ENCODE assay signal across 19 cellular contexts in the genomic region with DNA sequence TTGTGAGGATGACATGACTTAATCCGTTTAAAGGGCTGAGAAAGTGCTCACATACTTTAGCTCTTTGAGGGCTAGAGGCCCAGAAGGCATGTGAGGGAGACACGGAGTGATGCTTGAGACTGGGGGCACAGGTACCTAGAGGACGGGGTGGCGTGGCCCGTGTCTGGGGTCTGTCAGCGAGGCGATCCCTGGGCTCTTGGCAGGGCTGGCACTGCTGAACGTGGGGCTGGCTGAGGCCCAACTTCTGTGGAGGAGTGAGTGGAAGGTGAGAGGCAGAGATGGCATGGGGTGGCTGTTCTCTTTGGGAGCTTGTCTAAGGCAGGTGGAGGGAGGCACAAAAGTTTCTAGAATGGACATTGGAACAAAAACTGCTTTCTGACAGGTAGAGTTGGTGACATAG. TPM values are rescaled to one million over a fixed set of nuclear protein-coding genes. Genes with fewer than 3 reads are reported as not detected.
DNase-seq lines count a peak whose midpoint lies in the region; ATAC-seq, FAIRE-seq and TF ChIP-seq lines count a peak whose summit lies in the region.
"Had no signal": no experiment of that assay in that cellular context is flagged by ENCODE, and none has a peak within 500 bp of the region (broad histone marks: within the 10 kb centered on the region; RNA-seq: fewer than 3 reads in every experiment).

No MANE protein-coding gene starts in this region.

- H3K9ac ChIP-seq in IMR-90 (ENCODE audit: low read depth, low read length): no peak overlapping the region
- H3K9ac ChIP-seq in duodenal mucosa (ENCODE audit: low read depth in 1 of 2, low read length in 2 of 2): peak overlapping the region; percentile 59 to 82

- dilution Hi-C loops in IMR-90 (cut with HindIII; ENCODE audit: low sequenced_read_pairs, unreplicated experiment): no loop called here

- H3K36me3 Mint-ChIP-seq in nephron progenitor cell (ENCODE audit: low read depth): peaks cover 46% of the 10 kb centered on the region

- no peak overlapping the region for H3K23ac ChIP-seq in IMR-90 (ENCODE audit: low read depth, low read length)

- DNase-seq in A549 (ENCODE audit: low read depth in 1 of 2, low spot score in 1 of 2) (no peak), IMR-90 (no peak), nephron progenitor cell (no peak), activated gamma-delta T cell treated with Interleukin-2 at 50 U/mL for 16 hours (no peak), EL (no peak)
- DNase-seq: activated T-cell treated with anti-CD3 and anti-CD28 coated beads for 4 hours; AML-193; anterior cingulate cortex; effector memory CD4-positive, alpha-beta T cell; NCI-H1436 treated with DMSO at 0.1 percent for 48 hours; NCI-H510A treated with DMSO at 0.1 percent for 48 hours; SIG-M5; stimulated activated CD4-positive, alpha-beta T cell treated with anti-CD3 and anti-CD28 coated beads, Interleukin-15, amount 100 ng/mL, for 24 hours had no signal

- intact Hi-C loops in IMR-90 (cut with micrococcal nuclease): no loop called here

- H3K18ac ChIP-seq in IMR-90 (ENCODE audit: low read depth, low read length): no peak overlapping the region

- no peak overlapping the region for H3K56ac ChIP-seq in IMR-90 (ENCODE audit: extremely low read depth, insufficient read depth, low read length)

- H3K27ac ChIP-seq in A549 (peak overlapping the region; percentile 90 to 92), IMR-90 (ENCODE audit: insufficient read depth, low read length) (no peak overlapping the region), duodenal mucosa (ENCODE audit: low read depth, low read length) (peak overlapping the region; percentile 95)

- TF ChIP-seq POLR2A in A549 (IDR thresholded peaks at IDR 0.05; ENCODE audit: low read length): no peak
- no peak for TF ChIP-seq POLR2A in IMR-90 (IDR thresholded peaks at IDR 0.05; ENCODE audit: low read depth, low read length)

- TF ChIP-seq RAD21 in A549 (conservative IDR thresholded peaks at IDR 0.05 in 1 of 2, IDR thresholded peaks at IDR 0.05 in 1 of 2) (no peak), IMR-90 (IDR thresholded peaks at IDR 0.05; ENCODE audit: low read length) (no peak)

- no peak overlapping the region for H4K5ac ChIP-seq in IMR-90 (ENCODE audit: low read depth, low read length)

- H3K4me1 ChIP-seq in A549: peaks cover 59% of the 10 kb centered on the region
- peaks cover 6% of the 10 kb centered on the region for H3K4me1 ChIP-seq in IMR-90 (ENCODE audit: control insufficient read depth, insufficient read depth, low read length)
- H3K4me1 ChIP-seq in duodenal mucosa (ENCODE audit: control insufficient read depth in 1 of 2, insufficient read depth in 2 of 2, low read length in 2 of 2): peaks cover 46 to 47% of the 10 kb centered on the region in 2 donors

- no peak overlapping the region for H3K4ac ChIP-seq in IMR-90 (ENCODE audit: low read depth, low read length)

- H2AK9ac ChIP-seq in IMR-90 (replicated peaks; ENCODE audit: low read depth, low read length, poor library complexity): peak overlapping the region; percentile 23

- TF ChIP-seq CTCF in A549 (IDR thresholded peaks at IDR 0.05): no peak
- TF ChIP-seq CTCF in IMR-90 (conservative IDR thresholded peaks at IDR 0.05; ENCODE audit: low read depth, low read length): no peak
- TF ChIP-seq CTCF in nephron progenitor cell (IDR thresholded peaks at IDR 0.05): no peak

- H3K4me2 ChIP-seq in A549 (peak overlapping the region; percentile 86), IMR-90 (ENCODE audit: low read depth, low read length) (no peak overlapping the region)

- peaks cover 47% of the 10 kb centered on the region for H3K4me1 Mint-ChIP-seq in nephron progenitor cell

- peak overlapping the region; percentile 87 for H3K27ac Mint-ChIP-seq in nephron progenitor cell

- peak overlapping the region; percentile 85 for H2AK5ac ChIP-seq in IMR-90 (ENCODE audit: low read depth, low read length)

- no peaks in the 10 kb centered on the region for H3K27me3 Mint-ChIP-seq in nephron progenitor cell (ENCODE audit: low read depth, poor library complexity)

- no peaks in the 10 kb centered on the region for H3K9me3 Mint-ChIP-seq in nephron progenitor cell

- no peak overlapping the region for H3K4me3 ChIP-seq in A549
- no peak overlapping the region for H3K4me3 ChIP-seq in IMR-90 (ENCODE audit: insufficient read depth, low read depth, low read length)
- H3K4me3 ChIP-seq in duodenal mucosa (ENCODE audit: low read depth in 1 of 2, low read length in 2 of 2): no peak overlapping the region

- no peak for FAIRE-seq in A549 (lab: Jason Lieb, UNC)
- FAIRE-seq: G401.6, GM18507 had no signal

- no peak overlapping the region for H4K8ac ChIP-seq in IMR-90 (ENCODE audit: low read depth in 2 of 2, low read length in 2 of 2)

- H2BK20ac ChIP-seq in IMR-90 (ENCODE audit: low read depth, low read length): no peak overlapping the region

- no peak overlapping the region for H2BK15ac ChIP-seq in IMR-90 (ENCODE audit: low read depth, low read length)

- TF ChIP-seq EP300 in A549 (IDR thresholded peaks at IDR 0.05): no peak

- no peak overlapping the region for H3K14ac ChIP-seq in IMR-90 (replicated peaks; ENCODE audit: low read depth, low read length)

- no peak overlapping the region for H3K4me3 Mint-ChIP-seq in nephron progenitor cell

- WGBS in A549 (ENCODE audit: missing lambda C conversion rate): 86% methylated on average over 8 of the region's 8 CpGs
- 83% methylated on average over 1 of the region's 8 CpGs; no CpG with 5 or more reads in 1 of the 2 experiments for WGBS in IMR-90 (ENCODE audit: extremely low coverage in 2 of 2, insufficient read length in 1 of 2), 2 experiments

- H3K27me3 ChIP-seq in IMR-90 (ENCODE audit: control insufficient read depth, insufficient read depth, low read length) (no peaks in the 10 kb centered on the region), duodenal mucosa (ENCODE audit: control insufficient read depth in 1 of 2, insufficient read depth in 2 of 2, low read length in 2 of 2) (no peaks in the 10 kb centered on the region)

- BruUV-seq in IMR-90 (replicated peaks; lab: Mats Ljungman, UMichigan): no TSS peak

- peaks cover 22 to 44% of the 10 kb centered on the region in 2 experiments for H3K79me1 ChIP-seq in IMR-90 (ENCODE audit: low read depth in 1 of 2, low read length in 2 of 2)

- H3K36me3 ChIP-seq in IMR-90 (ENCODE audit: control insufficient read depth, insufficient read depth, low read length) (peaks cover 7% of the 10 kb centered on the region), duodenal mucosa (ENCODE audit: control insufficient read depth in 1 of 2, insufficient read depth in 2 of 2, low read length in 2 of 2) (peaks cover 18 to 26% of the 10 kb centered on the region in 2 donors)

- ATAC-seq in A549 (no peak), IMR-90 (ENCODE audit: low read depth) (no peak), GM18502 (IDR thresholded peaks at IDR 0.05; ENCODE audit: poor library complexity, unreplicated experiment) (no peak), HG02588 (IDR thresholded peaks at IDR 0.05; ENCODE audit: unreplicated experiment) (no peak)

- no peak overlapping the region for H2AFZ ChIP-seq in IMR-90 (replicated peaks; ENCODE audit: low read length, poor library complexity)

- no peak overlapping the region for H4K91ac ChIP-seq in IMR-90 (ENCODE audit: insufficient read depth, low read depth, low read length)

- in situ Hi-C loops in IMR-90 (cut with MboI; ENCODE audit: low sequenced_read_pairs): no loop called here

- CTCF ChIA-PET in A549 (lab: Yijun Ruan, JAX): interaction anchor here (1.0 to 36.4 kb wide), 6 partner anchors 7 to 65 kb away, joined by 3 to 732 read pairs (median 111); partner anchors contain the start of genes CIB1 and GDPGP1
- CTCF ChIA-PET in IMR-90 (lab: Yijun Ruan, JAX): no interaction called here

- no peaks in the 10 kb centered on the region; the same call in 1 of the 2 replicates for H4K20me1 ChIP-seq in IMR-90 (ENCODE audit: insufficient read depth, low read length)

- POLR2A ChIA-PET in A549 (lab: Yijun Ruan, JAX) (no interaction called here), IMR-90 (lab: Charles Lee; ENCODE audit: unreplicated experiment) (no interaction called here)

- no peak overlapping the region for H2BK5ac ChIP-seq in IMR-90 (ENCODE audit: low read depth, low read length, poor library complexity, severe bottlenecking)

- no peaks in the 10 kb centered on the region for H3K9me3 ChIP-seq in A549
- no peaks in the 10 kb centered on the region for H3K9me3 ChIP-seq in IMR-90 (ENCODE audit: control insufficient read depth, insufficient read depth, low read length)
- H3K9me3 ChIP-seq in duodenal mucosa (ENCODE audit: control insufficient read depth in 1 of 2, low read length in 2 of 2): no peaks in the 10 kb centered on the region

- peaks cover 10% of the 10 kb centered on the region for H3K9me1 ChIP-seq in IMR-90 (ENCODE audit: insufficient read depth, low read length)

- H2BK120ac ChIP-seq in IMR-90 (ENCODE audit: low read depth, low read length): no peak overlapping the region

RNA-seq across cellular contexts. Expression of gene SEMA4B, which starts 9.5 kb away (rescaled TPM):
- polyA plus RNA-seq in A549 (2011; rRNA removed) (45.3 and 61.0 TPM in 2 replicates), A549 (2017; fragmentation: RNase III; extraction: RNeasy Plus Mini Kit Qiagen cat#74134 plus additional on column Dnase treatment) (39.2 to 55.6 TPM (median 47.1 TPM) in 3 replicates), IMR-90 (2012; rRNA removed) (22.5 and 27.5 TPM in 2 replicates)
- 70.7 and 85.3 TPM in 2 replicates for polyA plus RNA-seq in A549 (2012; cell fraction: cytosol; rRNA removed)
- 165 and 233 TPM in 2 replicates for polyA plus RNA-seq in A549 (2012; cell fraction: nucleus; rRNA removed)
- 66.1 and 79.1 TPM in 2 replicates for polyA minus RNA-seq in A549 (2011; rRNA and poly(A)+ RNA removed)
- 5.0 and 6.9 TPM in 2 replicates for total RNA-seq in IMR-90 (2012; rRNA removed)
- polyA plus RNA-seq in IMR-90 (2012; cell fraction: cytosol; rRNA removed): 12.9 and 29.8 TPM in 2 replicates
- polyA plus RNA-seq in IMR-90 (2012; cell fraction: nucleus; rRNA removed; ENCODE audit: low replicate concordance): 23.9 and 48.0 TPM in 2 replicates

RNA-seq across cellular contexts. Expression of gene CIB1, which starts 23.1 kb away (rescaled TPM):
- polyA plus RNA-seq in A549 (2011; rRNA removed): 84.1 and 130 TPM in 2 replicates
- polyA plus RNA-seq in A549 (2012; cell fraction: cytosol; rRNA removed): 187 and 202 TPM in 2 replicates
- polyA plus RNA-seq in A549 (2012; cell fraction: nucleus; rRNA removed): 190 and 198 TPM in 2 replicates
- polyA plus RNA-seq in A549 (2017; fragmentation: RNase III; extraction: RNeasy Plus Mini Kit Qiagen cat#74134 plus additional on column Dnase treatment): 119 to 124 TPM (median 120 TPM) in 3 replicates
- 47.5 and 53.3 TPM in 2 replicates for polyA minus RNA-seq in A549 (2011; rRNA and poly(A)+ RNA removed)
- 29.4 and 31.5 TPM in 2 replicates for total RNA-seq in IMR-90 (2012; rRNA removed)
- polyA plus RNA-seq in IMR-90 (2012; rRNA removed): 94.1 and 102 TPM in 2 replicates
- polyA plus RNA-seq in IMR-90 (2012; cell fraction: cytosol; rRNA removed): 72.2 and 86.5 TPM in 2 replicates
- 53.8 and 83.0 TPM in 2 replicates for polyA plus RNA-seq in IMR-90 (2012; cell fraction: nucleus; rRNA removed; ENCODE audit: low replicate concordance)

RNA-seq across cellular contexts. Expression of gene GDPGP1, which starts 23.4 kb away (rescaled TPM):
- polyA plus RNA-seq in A549 (2011; rRNA removed): 5.4 and 5.7 TPM in 2 replicates
- polyA plus RNA-seq in A549 (2012; cell fraction: cytosol; rRNA removed): 4.1 and 5.6 TPM in 2 replicates
- 7.8 and 8.5 TPM in 2 replicates for polyA plus RNA-seq in A549 (2012; cell fraction: nucleus; rRNA removed)
- 3.8 to 5.1 TPM (median 4.4 TPM) in 3 replicates for polyA plus RNA-seq in A549 (2017; fragmentation: RNase III; extraction: RNeasy Plus Mini Kit Qiagen cat#74134 plus additional on column Dnase treatment)
- 26.4 and 27.4 TPM in 2 replicates for polyA minus RNA-seq in A549 (2011; rRNA and poly(A)+ RNA removed)
- total RNA-seq in IMR-90 (2012; rRNA removed): 3.9 and 4.1 TPM in 2 replicates
- polyA plus RNA-seq in IMR-90 (2012; rRNA removed): 1.3 and 2.3 TPM in 2 replicates
- 1.7 and 2.0 TPM in 2 replicates for polyA plus RNA-seq in IMR-90 (2012; cell fraction: cytosol; rRNA removed)
- 2.9 and 3.1 TPM in 2 replicates for polyA plus RNA-seq in IMR-90 (2012; cell fraction: nucleus; rRNA removed; ENCODE audit: low replicate concordance)

RNA-seq across cellular contexts. Expression of gene TTLL13, which starts 38.8 kb away (rescaled TPM):
- polyA plus RNA-seq in A549 (2011; rRNA removed) (0.56 and 0.61 TPM in 2 replicates), A549 (2017; fragmentation: RNase III; extraction: RNeasy Plus Mini Kit Qiagen cat#74134 plus additional on column Dnase treatment) (0.17 to 0.29 TPM (median 0.24 TPM) in 3 replicates), IMR-90 (2012; rRNA removed) (0.10 TPM in 1 of 2 replicates, not detected in the other)
- 0.20 and 0.22 TPM in 2 replicates for polyA plus RNA-seq in A549 (2012; cell fraction: cytosol; rRNA removed)
- 0.24 and 0.28 TPM in 2 replicates for polyA plus RNA-seq in A549 (2012; cell fraction: nucleus; rRNA removed)
- 0.58 and 1.1 TPM in 2 replicates for polyA minus RNA-seq in A549 (2011; rRNA and poly(A)+ RNA removed)
- not detected in 2 replicates for total RNA-seq in IMR-90 (2012; rRNA removed)
- polyA plus RNA-seq in IMR-90 (2012; cell fraction: cytosol; rRNA removed): not detected in 2 replicates
- 0.10 and 0.29 TPM in 2 replicates for polyA plus RNA-seq in IMR-90 (2012; cell fraction: nucleus; rRNA removed; ENCODE audit: low replicate concordance)
- total RNA-seq: glomerular endothelial cell had no signal

RNA-seq across cellular contexts. Expression of gene NGRN, which starts 54.9 kb away (rescaled TPM):
- polyA plus RNA-seq in A549 (2011; rRNA removed) (156 and 159 TPM in 2 replicates), A549 (2017; fragmentation: RNase III; extraction: RNeasy Plus Mini Kit Qiagen cat#74134 plus additional on column Dnase treatment) (83.2 to 83.9 TPM (median 83.3 TPM) in 3 replicates), IMR-90 (2012; rRNA removed) (40.3 and 46.2 TPM in 2 replicates)
- 62.6 and 75.6 TPM in 2 replicates for polyA plus RNA-seq in A549 (2012; cell fraction: cytosol; rRNA removed)
- 29.0 and 39.6 TPM in 2 replicates for polyA plus RNA-seq in A549 (2012; cell fraction: nucleus; rRNA removed)
- 54.3 and 66.6 TPM in 2 replicates for polyA minus RNA-seq in A549 (2011; rRNA and poly(A)+ RNA removed)
- 39.6 and 44.2 TPM in 2 replicates for total RNA-seq in IMR-90 (2012; rRNA removed)
- 23.0 and 24.4 TPM in 2 replicates for polyA plus RNA-seq in IMR-90 (2012; cell fraction: cytosol; rRNA removed)
- 10.3 and 24.2 TPM in 2 replicates for polyA plus RNA-seq in IMR-90 (2012; cell fraction: nucleus; rRNA removed; ENCODE audit: low replicate concordance)
